In genomic region chr11:116194156-116194904, GRCh38 we compare ENCODE assay signal across 11 cellular contexts.
DNase-seq lines count a peak whose midpoint lies in the region; ATAC-seq, FAIRE-seq and TF ChIP-seq lines count a peak whose summit lies in the region.
"Had no signal": no experiment of that assay in that cellular context is flagged by ENCODE, and none has a peak within 500 bp of the region (broad histone marks: within the 10 kb centered on the region; RNA-seq: fewer than 3 reads in every experiment).

No MANE protein-coding gene starts in this region.

- peak overlapping the region in 5 of 12 donors; percentile 55 to 75 (median 59) for H3K27ac ChIP-seq in heart left ventricle
- no peak overlapping the region for H3K27ac ChIP-seq in endothelial cell of umbilical vein (ENCODE audit: insufficient read depth, low read depth, low read length)
- H3K27ac ChIP-seq in muscle layer of colon (ENCODE audit: low read depth, low read length) = no peak overlapping the region
- H3K27ac ChIP-seq in vagina = no peak overlapping the region
- H3K27ac ChIP-seq in adrenal gland = no peak overlapping the region

- H3K36me3 ChIP-seq in heart left ventricle (no peaks in the 10 kb centered on the region), endothelial cell of umbilical vein (ENCODE audit: control insufficient read depth in 2 of 2, extremely low read depth in 1 of 2, insufficient read depth in 2 of 2, low read length in 2 of 2) (no peaks in the 10 kb centered on the region), muscle layer of colon (ENCODE audit: insufficient read depth, low read length) (no peaks in the 10 kb centered on the region), vagina (no peaks in the 10 kb centered on the region), adrenal gland (replicated peaks in 1 of 2) (no peaks in the 10 kb centered on the region)
- H3K36me3 ChIP-seq: tibial nerve had no signal

- H3K4me3 ChIP-seq in heart left ventricle (peak overlapping the region in 8 of 12 donors; percentile 41 to 66 (median 55)), endothelial cell of umbilical vein (replicated peaks in 1 of 3; ENCODE audit: insufficient read depth in 1 of 3, low read depth in 1 of 3, low read length in 3 of 3) (peak overlapping the region in 1 of 3 experiments; percentile 63), muscle layer of colon (ENCODE audit: low read depth in 1 of 2, low read length in 2 of 2) (peak overlapping the region; percentile 49 to 50), vagina (peak overlapping the region; percentile 48 to 51), adrenal gland (peak overlapping the region in 1 of 4 donors; percentile 51)

- H3K9me3 ChIP-seq in heart left ventricle (no peaks in the 10 kb centered on the region), endothelial cell of umbilical vein (replicated peaks; ENCODE audit: control insufficient read depth, insufficient read depth, low read length) (no peaks in the 10 kb centered on the region), muscle layer of colon (ENCODE audit: low read length) (no peaks in the 10 kb centered on the region), vagina (no peaks in the 10 kb centered on the region), adrenal gland (replicated peaks in 1 of 3) (no peaks in the 10 kb centered on the region)
- H3K9me3 ChIP-seq: tibial nerve had no signal

- H3K79me2 ChIP-seq in endothelial cell of umbilical vein (ENCODE audit: control insufficient read depth, insufficient read depth, low read length) = no peaks in the 10 kb centered on the region

- no peaks in the 10 kb centered on the region for H3K9me1 ChIP-seq in endothelial cell of umbilical vein (replicated peaks; ENCODE audit: control insufficient read depth, extremely low read depth, insufficient read depth, low read length)

- H3K9ac ChIP-seq in endothelial cell of umbilical vein (replicated peaks; ENCODE audit: extremely low read depth, insufficient read depth, low read length) (no peak overlapping the region), muscle layer of colon (ENCODE audit: low read length) (no peak overlapping the region)

- POLR2A ChIA-PET in endothelial cell of umbilical vein (lab: Charles Lee) = no interaction called here

- 62 to 65% (median 63%) methylated on average over 5 of the region's 5 CpGs for WGBS in heart left ventricle, 4 donors
- 63 to 73% (median 64%) methylated on average over 5 of the region's 5 CpGs for WGBS in adrenal gland, 4 donors

- peak overlapping the region; percentile 71 for H3K4me2 ChIP-seq in endothelial cell of umbilical vein (ENCODE audit: insufficient read depth, low read length)

- no TSS peak for BruUV-seq in endothelial cell of umbilical vein (replicated peaks; lab: Mats Ljungman, UMichigan)

- no peak for ATAC-seq in heart left ventricle

- H3K4me1 ChIP-seq in heart left ventricle (peaks cover 0 to 20% (median 5%) of the 10 kb centered on the region in 12 donors), endothelial cell of umbilical vein (ENCODE audit: control insufficient read depth, extremely low read depth, insufficient read depth, low read length) (no peaks in the 10 kb centered on the region), muscle layer of colon (ENCODE audit: insufficient read depth, low read length) (peaks cover 12% of the 10 kb centered on the region), vagina (peaks cover 10% of the 10 kb centered on the region), adrenal gland (replicated peaks in 1 of 2) (no peaks in the 10 kb centered on the region)

- dilution Hi-C loops in endothelial cell of umbilical vein (cut with MboI; ENCODE audit: extremely low pct_ligation_motif_present, low sequenced_read_pairs) = no loop called here

- CTCF ChIA-PET in endothelial cell of umbilical vein (lab: Charles Lee) = interaction anchor here (0.7 to 1.8 kb wide), 3 partner anchors 8 to 498 kb away, joined by 3 to 6 read pairs (median 3); no protein-coding TSS in a partner anchor

- TF ChIP-seq POLR2A in heart left ventricle (IDR thresholded peaks at IDR 0.05) (no peak), endothelial cell of umbilical vein (IDR thresholded peaks at IDR 0.05; ENCODE audit: low read depth, low read length) (no peak), vagina (IDR thresholded peaks at IDR 0.05) (no peak), adrenal gland (IDR thresholded peaks at IDR 0.05) (no peak)

- no peak for FAIRE-seq in endothelial cell of umbilical vein (lab: Jason Lieb, UNC)

- DNase-seq in heart left ventricle = no peak
- DNase-seq in cardiac septum (ENCODE audit: low spot score) = no peak
- no peak for DNase-seq in endothelial cell of umbilical vein (ENCODE audit: low read depth, low spot score)
- DNase-seq in vagina (ENCODE audit: extremely low spot score in 2 of 2) = no peak
- DNase-seq in NCI-H1417 treated with DMSO at 0.1 percent for 48 hours (lab: John Stamatoyannopoulos, UW) = no peak
- no peak for DNase-seq in AG08396 (ENCODE audit: low spot score)
- no peak for DNase-seq in adrenal gland
- DNase-seq: activated B cell treated with CpG ODN at 0.5 μM for 24 hours, GDM1 had no signal

- H3K27me3 ChIP-seq in heart left ventricle = peaks cover 0 to 16% (median 0%) of the 10 kb centered on the region in 9 donors
- no peaks in the 10 kb centered on the region for H3K27me3 ChIP-seq in endothelial cell of umbilical vein (ENCODE audit: control insufficient read depth in 2 of 2, insufficient read depth in 2 of 2, low read length in 2 of 2)
- peaks cover 0 to 6% of the 10 kb centered on the region in 2 donors for H3K27me3 ChIP-seq in muscle layer of colon (ENCODE audit: control insufficient read depth in 1 of 2, insufficient read depth in 2 of 2, low read length in 2 of 2)
- no peaks in the 10 kb centered on the region for H3K27me3 ChIP-seq in vagina
- H3K27me3 ChIP-seq in adrenal gland = no peaks in the 10 kb centered on the region

- intact Hi-C loops in heart left ventricle (cut with DNase I) = loop anchor here in 1 of 10 donors (10.0 kb wide), 1 partner anchor 60 kb away; no protein-coding TSS in a partner anchor
- intact Hi-C loops in cardiac septum (cut with DNase I) = no loop called here
- intact Hi-C loops in endothelial cell of umbilical vein (cut with micrococcal nuclease) = no loop called here
- intact Hi-C loops in vagina (cut with DNase I) = no loop called here
- intact Hi-C loops in adrenal gland (cut with DNase I) = no loop called here

- H2AFZ ChIP-seq in endothelial cell of umbilical vein (ENCODE audit: low read depth, low read length) = no peak overlapping the region

- TF ChIP-seq CTCF in heart left ventricle (IDR thresholded peaks at IDR 0.05) (no peak), endothelial cell of umbilical vein (IDR thresholded peaks at IDR 0.05; ENCODE audit: extremely low read depth in 1 of 2, insufficient read depth in 1 of 2, low read depth in 1 of 2, low read length in 2 of 2) (no peak), vagina (IDR thresholded peaks at IDR 0.05) (no peak), adrenal gland (IDR thresholded peaks at IDR 0.05) (no peak)

- H4K20me1 ChIP-seq in endothelial cell of umbilical vein (replicated peaks; ENCODE audit: control insufficient read depth, extremely low read depth, insufficient read depth, low read length) = no peaks in the 10 kb centered on the region

TF ChIP-seq in endothelial cell of umbilical vein, 7 proteins besides CTCF, POLR2A, EP300 and RAD21:
- TF ChIP-seq JUN (IDR thresholded peaks at IDR 0.05; ENCODE audit: borderline replicate concordance, insufficient read depth, insufficient read length, low read depth) (no peak), GATA2 (IDR thresholded peaks at IDR 0.05; ENCODE audit: insufficient read depth, insufficient read length, low read depth, low read length) (no peak), EZH2 (IDR thresholded peaks at IDR 0.05; ENCODE audit: borderline replicate concordance, low read depth, low read length, severe bottlenecking) (no peak), MYC (IDR thresholded peaks at IDR 0.05; ENCODE audit: low read depth, low read length) (no peak), MAX (IDR thresholded peaks at IDR 0.05; ENCODE audit: insufficient read depth, insufficient read length) (no peak), FOS (IDR thresholded peaks at IDR 0.05; ENCODE audit: borderline replicate concordance, insufficient read depth, low read length) (no peak), POLR2AphosphoS5 (IDR thresholded peaks at IDR 0.05; ENCODE audit: insufficient read depth, low read depth, low read length) (no peak)
TF ChIP-seq in endothelial cell of umbilical vein: peak in this region for 0.
